19 cellular contexts compared by ENCODE assay signal in the genomic region with DNA sequence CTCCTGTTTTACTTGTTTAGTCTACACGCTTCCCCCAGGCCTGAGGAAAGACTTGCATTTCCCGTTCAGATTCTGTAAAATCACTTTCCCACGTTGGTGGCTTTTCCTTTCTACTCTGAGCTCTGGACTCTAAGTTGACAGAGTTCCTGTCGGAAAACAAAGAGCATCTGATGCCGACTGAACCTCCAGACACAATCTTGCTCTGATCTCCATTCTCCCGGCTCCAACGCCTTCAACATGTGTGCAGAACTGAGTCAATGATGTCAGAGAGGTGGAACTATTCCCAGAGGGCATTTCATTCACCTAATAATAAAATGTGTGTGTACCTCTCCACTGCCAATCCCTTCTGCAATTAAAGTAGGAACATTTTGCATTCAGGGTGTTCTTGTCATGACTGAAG.
"Had no signal": no experiment of that assay in that cellular context is flagged by ENCODE, and none has a peak within 500 bp of the region (broad histone marks: within the 10 kb centered on the region; RNA-seq: fewer than 3 reads in every experiment).

No MANE protein-coding gene starts in this region.

- H3K4me1 ChIP-seq: foreskin keratinocyte, lower lobe of right lung, upper lobe of left lung, uterus had no signal

- H3K27ac ChIP-seq: foreskin keratinocyte, lower lobe of right lung, suprapubic skin, thyroid gland, upper lobe of left lung, uterus had no signal

- H3K4me2 ChIP-seq: smooth muscle cell had no signal

- H3K27me3 ChIP-seq: foreskin keratinocyte, suprapubic skin, thyroid gland, upper lobe of left lung, uterus had no signal

- DNase-seq: effector memory CD8-positive, alpha-beta T cell; foreskin keratinocyte; hippocampal formation; lower lobe of right lung; midbrain; posterior cingulate gyrus; stimulated activated CD4-positive, alpha-beta T cell treated with anti-CD3 and anti-CD28 coated beads, Interleukin-2, amount 100 ng/mL, for 48 hours; stimulated activated CD8-positive, alpha-beta memory T cell treated with anti-CD3 and anti-CD28 coated beads, Interleukin-4, amount 100 ng/mL, for 48 hours; stimulated activated naive CD8-positive, alpha-beta T cell treated with anti-CD3 and anti-CD28 coated beads, Interleukin-15, Interleukin-2, amounts not matched to agents 100 U/mL and 50 U/mL, for 24 hours; thyroid gland; upper lobe of left lung; uterus had no signal

- H3K36me3 Mint-ChIP-seq: natural killer cell treated with Interleukin-12 subunit alpha and Interleukin-12 subunit beta and Interleukin-15 and Interleukin-18, amount 100 ng/mL, for 72 hours; stimulated activated effector memory CD8-positive, alpha-beta T cell treated with anti-CD3 and anti-CD28 coated beads, Interleukin-12 subunit alpha, Interleukin-12 subunit beta, amount 100 ng/mL, for 72 hours had no signal

- H3K4me3 ChIP-seq: lower lobe of right lung, smooth muscle cell, suprapubic skin, thyroid gland, upper lobe of left lung, uterus had no signal

- H3K4me3 Mint-ChIP-seq: dendritic cell treated with granulocyte-macrophage colony-stimulating factor and Interleukin-4, amounts not matched to agents 40 ng/mL and 50 ng/mL, for 4 days; effector memory CD8-positive, alpha-beta T cell; natural killer cell treated with Interleukin-12 subunit alpha and Interleukin-12 subunit beta and Interleukin-15 and Interleukin-18, amount 100 ng/mL, for 72 hours; stimulated activated effector memory CD8-positive, alpha-beta T cell treated with anti-CD3 and anti-CD28 coated beads, Interleukin-12 subunit alpha, Interleukin-12 subunit beta, amount 100 ng/mL, for 72 hours had no signal

- H3K36me3 ChIP-seq: lower lobe of right lung, suprapubic skin, thyroid gland, upper lobe of left lung, uterus had no signal

- H3K27ac Mint-ChIP-seq: dendritic cell treated with granulocyte-macrophage colony-stimulating factor and Interleukin-4, amounts not matched to agents 40 ng/mL and 50 ng/mL, for 4 days; effector memory CD8-positive, alpha-beta T cell; natural killer cell treated with Interleukin-12 subunit alpha and Interleukin-12 subunit beta and Interleukin-15 and Interleukin-18, amount 100 ng/mL, for 72 hours; stimulated activated effector memory CD8-positive, alpha-beta T cell treated with anti-CD3 and anti-CD28 coated beads, Interleukin-12 subunit alpha, Interleukin-12 subunit beta, amount 100 ng/mL, for 72 hours had no signal

- FAIRE-seq: colon, islet of Langerhans had no signal

- H3K9me3 ChIP-seq: suprapubic skin, thyroid gland, upper lobe of left lung, uterus had no signal

- ATAC-seq: effector memory CD8-positive, alpha-beta T cell; foreskin keratinocyte; lower lobe of right lung; natural killer cell treated with Interleukin-12 subunit alpha and Interleukin-12 subunit beta and Interleukin-15 and Interleukin-18, amount 100 ng/mL, for 72 hours; stimulated activated effector memory CD8-positive, alpha-beta T cell treated with anti-CD3 and anti-CD28 coated beads, Interleukin-12 subunit alpha, Interleukin-12 subunit beta, amount 100 ng/mL, for 72 hours; stimulated activated naive CD8-positive, alpha-beta T cell treated with anti-CD3 and anti-CD28 coated beads, Interleukin-15, Interleukin-2, amounts not matched to agents 100 U/mL and 50 U/mL, for 24 hours had no signal

- H3K4me1 Mint-ChIP-seq: stimulated activated effector memory CD8-positive, alpha-beta T cell treated with anti-CD3 and anti-CD28 coated beads, Interleukin-12 subunit alpha, Interleukin-12 subunit beta, amount 100 ng/mL, for 72 hours had no signal
